1 cellular context compared by ENCODE assay signal in the genomic region with DNA sequence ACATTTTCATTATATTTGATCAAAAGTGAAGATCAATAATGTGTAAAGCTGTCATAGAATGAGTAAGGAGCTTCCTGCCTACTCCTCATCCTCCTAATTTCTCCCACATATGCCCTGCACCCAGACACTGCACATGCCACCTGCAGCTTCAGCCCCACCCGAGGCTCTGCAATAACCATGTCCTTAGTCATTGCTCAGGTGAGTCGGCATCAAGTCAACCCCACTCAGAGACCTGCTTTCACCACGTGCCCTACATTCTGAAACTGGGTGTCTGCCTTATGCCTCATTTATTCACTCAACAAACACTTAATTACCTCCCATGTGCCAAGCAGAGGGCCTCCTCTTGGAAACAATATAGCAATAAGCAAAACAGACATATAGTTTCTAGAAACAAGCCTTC.
TF ChIP-seq lines count a peak whose summit lies in the region.

No MANE protein-coding gene starts in this region.

TF ChIP-seq in K562, 482 proteins besides CTCF, POLR2A, EP300 and RAD21 (continued from another document):
- TF ChIP-seq, protein P1, sequence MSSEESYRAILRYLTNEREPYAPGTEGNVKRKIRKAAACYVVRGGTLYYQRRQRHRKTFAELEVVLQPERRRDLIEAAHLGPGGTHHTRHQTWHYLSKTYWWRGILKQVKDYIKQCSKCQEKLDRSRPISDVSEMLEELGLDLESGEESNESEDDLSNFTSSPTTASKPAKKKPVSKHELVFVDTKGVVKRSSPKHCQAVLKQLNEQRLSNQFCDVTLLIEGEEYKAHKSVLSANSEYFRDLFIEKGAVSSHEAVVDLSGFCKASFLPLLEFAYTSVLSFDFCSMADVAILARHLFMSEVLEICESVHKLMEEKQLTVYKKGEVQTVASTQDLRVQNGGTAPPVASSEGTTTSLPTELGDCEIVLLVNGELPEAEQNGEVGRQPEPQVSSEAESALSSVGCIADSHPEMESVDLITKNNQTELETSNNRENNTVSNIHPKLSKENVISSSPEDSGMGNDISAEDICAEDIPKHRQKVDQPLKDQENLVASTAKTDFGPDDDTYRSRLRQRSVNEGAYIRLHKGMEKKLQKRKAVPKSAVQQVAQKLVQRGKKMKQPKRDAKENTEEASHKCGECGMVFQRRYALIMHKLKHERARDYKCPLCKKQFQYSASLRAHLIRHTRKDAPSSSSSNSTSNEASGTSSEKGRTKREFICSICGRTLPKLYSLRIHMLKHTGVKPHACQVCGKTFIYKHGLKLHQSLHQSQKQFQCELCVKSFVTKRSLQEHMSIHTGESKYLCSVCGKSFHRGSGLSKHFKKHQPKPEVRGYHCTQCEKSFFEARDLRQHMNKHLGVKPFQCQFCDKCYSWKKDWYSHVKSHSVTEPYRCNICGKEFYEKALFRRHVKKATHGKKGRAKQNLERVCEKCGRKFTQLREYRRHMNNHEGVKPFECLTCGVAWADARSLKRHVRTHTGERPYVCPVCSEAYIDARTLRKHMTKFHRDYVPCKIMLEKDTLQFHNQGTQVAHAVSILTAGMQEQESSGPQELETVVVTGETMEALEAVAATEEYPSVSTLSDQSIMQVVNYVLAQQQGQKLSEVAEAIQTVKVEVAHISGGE (CRISPR knock-in tag; IDR thresholded peaks at IDR 0.05): peak in 1 of 3 experiments; percentile 6; a peak in 1 of 6 replicates
- no peak for TF ChIP-seq MAFK (IDR thresholded peaks at IDR 0.05; ENCODE audit: low read length)
- TF ChIP-seq NBN (IDR thresholded peaks at IDR 0.05; ENCODE audit: low read depth): 0 out of 2 replicates have a peak, but pooled peaks have one; percentile 4
- TF ChIP-seq ZNF175 (CRISPR knock-in tag; IDR thresholded peaks at IDR 0.05; ENCODE audit: low read depth): 0 out of 2 replicates have a peak, but pooled peaks have one; percentile 17
- TF ChIP-seq NFE2 (IDR thresholded peaks at IDR 0.05; ENCODE audit: low read depth): peak; percentile 51; the same call in 1 of the 2 replicates
